21 cellular contexts compared by ENCODE assay signal in genomic region chr7:12572941-12573340, GRCh38. TPM values are rescaled to one million over a fixed set of nuclear protein-coding genes. Genes with fewer than 3 reads are reported as not detected.
DNase-seq lines count a peak whose midpoint lies in the region; ATAC-seq and TF ChIP-seq lines count a peak whose summit lies in the region.
"Had no signal": no experiment of that assay in that cellular context is flagged by ENCODE, and none has a peak within 500 bp of the region (broad histone marks: within the 10 kb centered on the region; RNA-seq: fewer than 3 reads in every experiment).

No MANE protein-coding gene starts in this region.

- DNase-seq in Right ventricle myocardium superior (no peak), left ventricle myocardium inferior (no peak), PC-3 (no peak), NCI-H2029 treated with DMSO at 0.1 percent for 48 hours (lab: John Stamatoyannopoulos, UW) (no peak)
- DNase-seq in activated T-helper 2 cell treated with anti-CD3 and anti-CD28 coated beads, Interferon-gamma antibody, Interleukin-2, Interleukin-4, amounts not matched to agents 10 μg/mL and 5 μg/mL and 100 μg/mL, durations not matched to agents 14 hours and 24 hours and 36 hours (ENCODE audit: low spot score), result no peak
- DNase-seq: activated CD4-positive, alpha-beta T cell treated with anti-CD3 and anti-CD28 coated beads, Interleukin-2, amount 10 ng/mL, durations not matched to agents 7 days and 5 days; activated effector memory CD4-positive, alpha-beta T cell treated with Interleukin-2 at 50 U/mL for 16 hours; activated naive CD8-positive, alpha-beta T cell treated with anti-CD3 and anti-CD28 coated beads, Interleukin-2, amount 50 U/mL, for 24 hours; CD4-positive, alpha-beta T cell; NCI-H69; occipital lobe; Peyer's patch; stimulated activated CD8-positive, alpha-beta memory T cell treated with anti-CD3 and anti-CD28 coated beads, Interleukin-4, amount 100 ng/mL, for 48 hours; T-helper 2 cell; upper lobe of left lung; WERI-Rb-1 had no signal

- POLR2A ChIA-PET in PC-3 (lab: Charles Lee; ENCODE audit: unreplicated experiment), result no interaction called here

- CTCF ChIA-PET in PC-3 (lab: Charles Lee), result no interaction called here

- H3K4me1 Mint-ChIP-seq in activated T-helper 2 cell treated with anti-CD3 and anti-CD28 coated beads, Interferon-gamma antibody, Interleukin-2, Interleukin-4, amounts not matched to agents 10 μg/mL and 5 μg/mL and 100 μg/mL, durations not matched to agents 14 hours and 24 hours and 36 hours (ENCODE audit: low read depth), result peaks cover 10% of the 10 kb centered on the region

- H3K79me2 ChIP-seq in PC-3 (ENCODE audit: low read length), result no peaks in the 10 kb centered on the region

- H3K9me3 ChIP-seq in left ventricle myocardium inferior (replicated peaks), result no peaks in the 10 kb centered on the region
- no peaks in the 10 kb centered on the region for H3K9me3 ChIP-seq in PC-3 (ENCODE audit: low read length)
- no peaks in the 10 kb centered on the region for H3K9me3 ChIP-seq in mucosa of stomach (ENCODE audit: control insufficient read depth, low read length)
- H3K9me3 ChIP-seq: Peyer's patch, right atrium auricular region, upper lobe of left lung had no signal

- no peaks in the 10 kb centered on the region for H3F3A ChIP-seq in PC-3 (ENCODE audit: low read length, unreplicated experiment)

- no peak overlapping the region for H2AFZ ChIP-seq in PC-3 (ENCODE audit: low read length)

- H3K27ac Mint-ChIP-seq in activated T-helper 2 cell treated with anti-CD3 and anti-CD28 coated beads, Interferon-gamma antibody, Interleukin-2, Interleukin-4, amounts not matched to agents 10 μg/mL and 5 μg/mL and 100 μg/mL, durations not matched to agents 14 hours and 24 hours and 36 hours, result no peak overlapping the region
- H3K27ac Mint-ChIP-seq: activated CD4-positive, alpha-beta T cell treated with anti-CD3 and anti-CD28 coated beads, Interleukin-2, amount 10 ng/mL, durations not matched to agents 7 days and 5 days; activated naive CD8-positive, alpha-beta T cell treated with anti-CD3 and anti-CD28 coated beads, Interleukin-2, amount 50 U/mL, for 24 hours; brain; CD4-positive, alpha-beta T cell had no signal

- intact Hi-C loops in Right ventricle myocardium superior (cut with DNase I) (no loop called here), left ventricle myocardium inferior (cut with micrococcal nuclease) (no loop called here), PC-3 (cut with micrococcal nuclease) (no loop called here)
- intact Hi-C loops in activated T-helper 2 cell treated with anti-CD3 and anti-CD28 coated beads, Interferon-gamma antibody, Interleukin-2, Interleukin-4, amounts not matched to agents 10 μg/mL and 5 μg/mL and 100 μg/mL, durations not matched to agents 14 hours and 24 hours and 36 hours (cut with micrococcal nuclease), result no loop called here

- TF ChIP-seq CTCF in left ventricle myocardium inferior (IDR thresholded peaks at IDR 0.05; ENCODE audit: borderline replicate concordance) (no peak), PC-3 (conservative IDR thresholded peaks at IDR 0.05; ENCODE audit: low read depth, low read length) (no peak)

- ATAC-seq in Right ventricle myocardium superior (ENCODE audit: poor library complexity) (peak; percentile 22), PC-3 (no peak), SK-N-SH treated with all-trans-retinoic acid at 6 μM for 48 hours (no peak)
- ATAC-seq: activated naive CD8-positive, alpha-beta T cell treated with anti-CD3 and anti-CD28 coated beads, Interleukin-2, amount 50 U/mL, for 24 hours had no signal

- H3K27me3 ChIP-seq in left ventricle myocardium inferior (ENCODE audit: low read depth), result peaks cover 44% of the 10 kb centered on the region
- H3K27me3 ChIP-seq in PC-3 (ENCODE audit: low read length), result no peaks in the 10 kb centered on the region
- peaks cover 15% of the 10 kb centered on the region for H3K27me3 ChIP-seq in mucosa of stomach (ENCODE audit: control insufficient read depth, insufficient read depth, low read length)
- H3K27me3 ChIP-seq: Peyer's patch, right atrium auricular region had no signal

- BruUV-seq in PC-3 (replicated peaks; lab: Mats Ljungman, UMichigan), result no TSS peak

- peak overlapping the region; percentile 46 for H3K4me2 ChIP-seq in PC-3 (ENCODE audit: low read length)

- H4K20me1 ChIP-seq in PC-3 (ENCODE audit: low read length), result no peaks in the 10 kb centered on the region

- H3K36me3 Mint-ChIP-seq in activated T-helper 2 cell treated with anti-CD3 and anti-CD28 coated beads, Interferon-gamma antibody, Interleukin-2, Interleukin-4, amounts not matched to agents 10 μg/mL and 5 μg/mL and 100 μg/mL, durations not matched to agents 14 hours and 24 hours and 36 hours (ENCODE audit: low read depth), result no peaks in the 10 kb centered on the region
- H3K36me3 Mint-ChIP-seq: brain had no signal

- H3K27ac ChIP-seq in left ventricle myocardium inferior (replicated peaks) (no peak overlapping the region), PC-3 (ENCODE audit: low read length) (no peak overlapping the region)
- H3K27ac ChIP-seq: Peyer's patch, right atrium auricular region, WERI-Rb-1 had no signal

- H3K9me2 ChIP-seq in PC-3 (replicated peaks; ENCODE audit: low read length), result no peaks in the 10 kb centered on the region

- no peak overlapping the region for H3K4me3 Mint-ChIP-seq in activated T-helper 2 cell treated with anti-CD3 and anti-CD28 coated beads, Interferon-gamma antibody, Interleukin-2, Interleukin-4, amounts not matched to agents 10 μg/mL and 5 μg/mL and 100 μg/mL, durations not matched to agents 14 hours and 24 hours and 36 hours (ENCODE audit: low read depth)
- H3K4me3 Mint-ChIP-seq: activated CD4-positive, alpha-beta T cell treated with anti-CD3 and anti-CD28 coated beads, Interleukin-2, amount 10 ng/mL, durations not matched to agents 7 days and 5 days; activated naive CD8-positive, alpha-beta T cell treated with anti-CD3 and anti-CD28 coated beads, Interleukin-2, amount 50 U/mL, for 24 hours; CD4-positive, alpha-beta T cell had no signal

- H3K9me3 Mint-ChIP-seq in activated T-helper 2 cell treated with anti-CD3 and anti-CD28 coated beads, Interferon-gamma antibody, Interleukin-2, Interleukin-4, amounts not matched to agents 10 μg/mL and 5 μg/mL and 100 μg/mL, durations not matched to agents 14 hours and 24 hours and 36 hours, result no peaks in the 10 kb centered on the region
- H3K9me3 Mint-ChIP-seq: activated CD4-positive, alpha-beta T cell treated with anti-CD3 and anti-CD28 coated beads, Interleukin-2, amount 10 ng/mL, durations not matched to agents 7 days and 5 days; activated naive CD8-positive, alpha-beta T cell treated with anti-CD3 and anti-CD28 coated beads, Interleukin-2, amount 50 U/mL, for 24 hours; brain; CD4-positive, alpha-beta T cell had no signal

- H3K36me3 ChIP-seq in left ventricle myocardium inferior (no peaks in the 10 kb centered on the region), PC-3 (ENCODE audit: low read depth, low read length) (no peaks in the 10 kb centered on the region), mucosa of stomach (ENCODE audit: control insufficient read depth, insufficient read depth, low read length) (no peaks in the 10 kb centered on the region)
- H3K36me3 ChIP-seq: right atrium auricular region, upper lobe of left lung, WERI-Rb-1 had no signal

- H3K4me1 ChIP-seq in left ventricle myocardium inferior, result peaks cover 12% of the 10 kb centered on the region
- H3K4me1 ChIP-seq in PC-3 (ENCODE audit: insufficient read depth, low read length), result peaks cover 34% of the 10 kb centered on the region; the same call in 1 of the 2 replicates
- peaks cover 10% of the 10 kb centered on the region for H3K4me1 ChIP-seq in mucosa of stomach (ENCODE audit: control insufficient read depth, insufficient read depth, low read length)
- H3K4me1 ChIP-seq: Peyer's patch had no signal

- H3K4me3 ChIP-seq in left ventricle myocardium inferior (no peak overlapping the region), PC-3 (ENCODE audit: low read length) (no peak overlapping the region), mucosa of stomach (ENCODE audit: low read length) (no peak overlapping the region)
- H3K4me3 ChIP-seq: right atrium auricular region, upper lobe of left lung had no signal

- H3K9ac ChIP-seq in PC-3 (ENCODE audit: low read length) (no peak overlapping the region), mucosa of stomach (ENCODE audit: low read length) (peak overlapping the region; percentile 35)

- peaks cover 63% of the 10 kb centered on the region for H3K27me3 Mint-ChIP-seq in activated T-helper 2 cell treated with anti-CD3 and anti-CD28 coated beads, Interferon-gamma antibody, Interleukin-2, Interleukin-4, amounts not matched to agents 10 μg/mL and 5 μg/mL and 100 μg/mL, durations not matched to agents 14 hours and 24 hours and 36 hours (ENCODE audit: low read depth)

TF ChIP-seq in SK-N-SH treated with all-trans-retinoic acid at 6 μM for 48 hours, 23 proteins besides CTCF, POLR2A, EP300 and RAD21 (continues in another document):
- TF ChIP-seq TCF4 (CRISPR knock-in tag; IDR thresholded peaks at IDR 0.05; ENCODE audit: borderline replicate concordance) (no peak), CSRNP3 (CRISPR knock-in tag; IDR thresholded peaks at IDR 0.05) (no peak)

RNA-seq across cellular contexts. Expression of gene SCIN, which starts 2.4 kb away (rescaled TPM):
- total RNA-seq in Right ventricle myocardium superior, result 0.13 TPM
- total RNA-seq in left ventricle myocardium inferior, result not detected
- total RNA-seq in PC-3 (2014; rRNA removed), result 0.91 and 1.6 TPM in 2 replicates
- total RNA-seq in activated T-helper 2 cell treated with anti-CD3 and anti-CD28 coated beads, Interferon-gamma antibody, Interleukin-2, Interleukin-4, amounts not matched to agents 10 μg/mL and 5 μg/mL and 100 μg/mL, durations not matched to agents 14 hours and 24 hours and 36 hours, result not detected in 2 replicates
- total RNA-seq: MCF 10A had no signal
